ENCODE assay signal across 1 cellular context in genomic region chr1:1399870-1400575, GRCh38.
TF ChIP-seq lines count a peak whose summit lies in the region.

No MANE protein-coding gene starts in this region.

TF ChIP-seq in A549, 52 proteins besides CTCF, POLR2A, EP300 and RAD21 (continued from another document):
- TF ChIP-seq, protein P1, sequence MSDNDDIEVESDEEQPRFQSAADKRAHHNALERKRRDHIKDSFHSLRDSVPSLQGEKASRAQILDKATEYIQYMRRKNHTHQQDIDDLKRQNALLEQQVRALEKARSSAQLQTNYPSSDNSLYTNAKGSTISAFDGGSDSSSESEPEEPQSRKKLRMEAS (IDR thresholded peaks at IDR 0.05), result no peak
- TF ChIP-seq, protein P2, sequence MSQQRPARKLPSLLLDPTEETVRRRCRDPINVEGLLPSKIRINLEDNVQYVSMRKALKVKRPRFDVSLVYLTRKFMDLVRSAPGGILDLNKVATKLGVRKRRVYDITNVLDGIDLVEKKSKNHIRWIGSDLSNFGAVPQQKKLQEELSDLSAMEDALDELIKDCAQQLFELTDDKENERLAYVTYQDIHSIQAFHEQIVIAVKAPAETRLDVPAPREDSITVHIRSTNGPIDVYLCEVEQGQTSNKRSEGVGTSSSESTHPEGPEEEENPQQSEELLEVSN (IDR thresholded peaks at IDR 0.05; ENCODE audit: borderline replicate concordance, low read depth), result 0 out of 2 replicates have a peak, but pooled peaks have one; percentile 3
- TF ChIP-seq POLR2AphosphoS2 (conservative IDR thresholded peaks at IDR 0.05; ENCODE audit: low read length) (0 out of 2 replicates have a peak, but pooled peaks have one; percentile 51), HOXB13 (CRISPR knock-in tag; IDR thresholded peaks at IDR 0.05; ENCODE audit: low read depth) (no peak), CHD2 (IDR thresholded peaks at IDR 0.05; ENCODE audit: low read length, partially characterized antibody) (no peak), REST (IDR thresholded peaks at IDR 0.05) (no peak), JUNB (IDR thresholded peaks at IDR 0.05) (no peak)
